8 cellular contexts compared by ENCODE assay signal in the genomic region with DNA sequence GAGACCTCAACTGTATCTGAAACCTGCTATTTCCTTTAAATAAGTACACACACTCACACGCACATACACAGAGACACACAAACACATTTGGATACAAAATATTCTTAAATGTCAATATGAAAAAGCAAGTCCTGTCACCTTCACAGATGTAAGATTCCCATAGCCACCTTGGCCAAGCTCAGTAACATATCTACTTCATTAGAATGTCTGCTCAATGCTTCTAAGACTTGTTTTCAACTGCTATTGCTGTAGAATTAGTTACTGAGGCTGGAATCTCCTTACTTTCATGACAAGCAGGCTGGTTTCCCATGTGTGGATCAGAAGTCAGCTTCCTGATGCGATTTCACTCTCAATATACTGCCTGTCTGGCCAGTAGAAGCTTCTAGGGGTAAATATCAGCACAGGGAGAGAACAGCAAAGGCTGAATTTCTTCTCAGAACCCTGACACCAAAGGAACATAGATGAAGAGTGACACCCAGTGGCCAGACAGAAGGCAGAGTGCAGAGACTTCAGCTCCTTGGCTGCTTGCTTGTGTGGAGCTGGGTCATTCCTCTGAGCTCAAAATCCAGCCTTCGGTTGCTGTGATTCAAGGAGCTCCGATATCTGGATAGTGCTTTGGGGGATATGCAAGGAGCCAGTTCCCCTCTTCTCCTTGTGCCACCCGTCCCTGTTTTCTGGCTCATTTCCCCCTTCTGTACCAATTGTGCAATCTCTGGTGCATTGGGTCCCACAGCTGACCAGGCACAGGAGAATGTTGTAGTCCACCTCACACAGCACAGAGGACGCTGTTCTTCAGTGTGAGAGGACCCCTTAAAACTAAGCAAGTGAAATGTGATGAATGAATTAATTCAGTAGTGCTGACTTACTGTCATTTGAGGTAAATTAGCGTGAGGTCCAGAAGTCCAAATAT. TPM values are rescaled to one million over a fixed set of nuclear protein-coding genes. Genes with fewer than 3 reads are reported as not detected.
DNase-seq lines count a peak whose midpoint lies in the region; ATAC-seq, FAIRE-seq and TF ChIP-seq lines count a peak whose summit lies in the region.

No MANE protein-coding gene starts in this region.

- peak; percentile 44 for FAIRE-seq in GM12892 (lab: Jason Lieb, UNC)

- no peaks in the 10 kb centered on the region for H3K4me1 ChIP-seq in thoracic aorta (ENCODE audit: control insufficient read depth in 1 of 2, low read depth in 2 of 2)

- H3K36me3 ChIP-seq in thoracic aorta, result no peaks in the 10 kb centered on the region

- H3K27ac ChIP-seq in thoracic aorta, result no peak overlapping the region

- peak; percentile 81 for ATAC-seq in HG02973 (IDR thresholded peaks at IDR 0.05; ENCODE audit: unreplicated experiment)
- ATAC-seq in thoracic aorta (ENCODE audit: insufficient number of reproducible peaks, low FRiP score, low read depth), result peak; percentile 72

- DNase-seq in AG08396 (ENCODE audit: low spot score), result peak; percentile 68
- no peak for DNase-seq in GM12892 (ENCODE audit: insufficient read length)
- DNase-seq in NCI-H345 (lab: John Stamatoyannopoulos, UW), result peak; percentile 67
- DNase-seq in activated CD4-positive, alpha-beta T cell treated with anti-CD3 and anti-CD28 coated beads, Interleukin-2, amount 50 U/mL, for 4 hours, result peak; percentile 5 to 12
- peak; percentile 89 for DNase-seq in epithelial cell of esophagus (ENCODE audit: low read depth)
- DNase-seq in mucosa of gallbladder (ENCODE audit: low spot score), result peak; percentile 58
- no peak for DNase-seq in thoracic aorta (ENCODE audit: low spot score)

- H3K4me3 ChIP-seq in epithelial cell of esophagus (ENCODE audit: low read length) (no peak overlapping the region), thoracic aorta (no peak overlapping the region)

- TF ChIP-seq POLR2A in GM12892 (IDR thresholded peaks at IDR 0.05; ENCODE audit: low read depth, low read length), result no peak

- no peaks in the 10 kb centered on the region for H3K27me3 ChIP-seq in thoracic aorta (replicated peaks; ENCODE audit: insufficient read depth)

- H3K9me3 ChIP-seq in thoracic aorta, result no peaks in the 10 kb centered on the region

- TF ChIP-seq CTCF in epithelial cell of esophagus (IDR thresholded peaks at IDR 0.05; ENCODE audit: insufficient read depth, low read depth, low read length, missing control alignments) (peak; percentile 93), thoracic aorta (IDR thresholded peaks at IDR 0.05) (peak; percentile 57)

RNA-seq across cellular contexts. Expression of a gene that starts 26.6 kb away (rescaled TPM):
- not detected for polyA plus RNA-seq in GM12892 (2012; ENCODE audit: missing spikeins)
- total RNA-seq in mucosa of gallbladder, result 15.1 TPM
- 10 to 100 TPM; 23.0 to 41.2 TPM for total RNA-seq in thoracic aorta

RNA-seq across cellular contexts. Expression of a gene that starts 51.8 kb away (rescaled TPM):
- polyA plus RNA-seq in GM12892 (2012; ENCODE audit: missing spikeins), result not detected
- total RNA-seq in mucosa of gallbladder (2.7 TPM), thoracic aorta (1 to 10 TPM; 1.1 to 1.9 TPM)

Comparison
In these comparisons a context has a peak if more than half of its experiments do, and no peak if none do; other contexts are left out.
1. DNase-seq: peak in AG08396 (single experiment), NCI-H345 (single experiment), activated CD4-positive, alpha-beta T cell treated with anti-CD3 and anti-CD28 coated beads, Interleukin-2, amount 50 U/mL, for 4 hours (2 of 2), epithelial cell of esophagus (single experiment) and mucosa of gallbladder (single experiment); none in GM12892 (single experiment) and thoracic aorta (single experiment).